ENCODE assay signal across 13 cellular contexts in genomic region chr17:63634163-63634562, GRCh38. TPM values are rescaled to one million over a fixed set of nuclear protein-coding genes. Genes with fewer than 3 reads are reported as not detected.
DNase-seq lines count a peak whose midpoint lies in the region; ATAC-seq and TF ChIP-seq lines count a peak whose summit lies in the region.
"Had no signal": no experiment of that assay in that cellular context is flagged by ENCODE, and none has a peak within 500 bp of the region (broad histone marks: within the 10 kb centered on the region; RNA-seq: fewer than 3 reads in every experiment).

No MANE protein-coding gene starts in this region.

- H4K20me1 ChIP-seq in BLaER1 treated with 17β-estradiol and CSF1 and Interleukin-3, amounts not matched to agents 10 nM and 100 nM: peaks cover 31 to 65% (median 45%) of the 10 kb centered on the region in 11 experiments; a peak in 20 of 22 replicates

- H3K4me3 ChIP-seq in BLaER1 treated with 17β-estradiol and CSF1 and Interleukin-3, amounts not matched to agents 10 nM and 100 nM: no peak overlapping the region
- no peak overlapping the region for H3K4me3 ChIP-seq in NB4 (ENCODE audit: low read depth, low read length)
- H3K4me3 ChIP-seq in esophagus muscularis mucosa: no peak overlapping the region
- H3K4me3 ChIP-seq in ovary: no peak overlapping the region
- H3K4me3 ChIP-seq: lung, tibial artery had no signal

- no peak for TF ChIP-seq POLR2A in NB4 (IDR thresholded peaks at IDR 0.05; ENCODE audit: extremely low read depth, insufficient read length)
- no peak for TF ChIP-seq POLR2A in esophagus muscularis mucosa (IDR thresholded peaks at IDR 0.05; ENCODE audit: low read depth)
- no peak for TF ChIP-seq POLR2A in ovary (IDR thresholded peaks at IDR 0.05)

- intact Hi-C loops in esophagus muscularis mucosa (cut with DNase I): no loop called here
- intact Hi-C loops in ovary (cut with DNase I): no loop called here

- peaks cover 12 to 87% (median 27%) of the 10 kb centered on the region in 10 experiments for H3K4me1 ChIP-seq in BLaER1 treated with 17β-estradiol and CSF1 and Interleukin-3, amounts not matched to agents 10 nM and 100 nM
- peaks cover 58 to 85% (median 71%) of the 10 kb centered on the region in 4 donors for H3K4me1 ChIP-seq in esophagus muscularis mucosa
- H3K4me1 ChIP-seq in ovary (ENCODE audit: insufficient read depth): peaks cover 2% of the 10 kb centered on the region

- H3K27me3 ChIP-seq in BLaER1 treated with 17β-estradiol and CSF1 and Interleukin-3, amounts not matched to agents 10 nM and 100 nM: no peaks in the 10 kb centered on the region
- H3K27me3 ChIP-seq in esophagus muscularis mucosa (no peaks in the 10 kb centered on the region), ovary (no peaks in the 10 kb centered on the region)
- H3K27me3 ChIP-seq: tibial artery had no signal

- H3K9me3 ChIP-seq in BLaER1 treated with 17β-estradiol and CSF1 and Interleukin-3, amounts not matched to agents 10 nM and 100 nM (replicated peaks in 1 of 11): no peaks in the 10 kb centered on the region
- H3K9me3 ChIP-seq in esophagus muscularis mucosa: no peaks in the 10 kb centered on the region
- no peaks in the 10 kb centered on the region for H3K9me3 ChIP-seq in ovary
- H3K9me3 ChIP-seq: tibial artery had no signal

- no peak for ATAC-seq in stimulated activated naive B cell treated with anti-CD40 and anti-IgM and Interleukin-4, amounts not matched to agents 10 μg/mL and 1 μg/mL and 100 μg/mL, for 72 hours (replicated peaks)
- ATAC-seq in HG03432 (IDR thresholded peaks at IDR 0.05; ENCODE audit: unreplicated experiment): no peak
- no peak for ATAC-seq in HG03565 (IDR thresholded peaks at IDR 0.05; ENCODE audit: unreplicated experiment)

- DNase-seq in NB4 (ENCODE audit: low read depth) (peak; percentile 42), esophagus muscularis mucosa (ENCODE audit: extremely low spot score) (no peak), nephron progenitor cell (no peak), ovary (no peak)
- DNase-seq in stimulated activated naive B cell treated with anti-CD40 and anti-IgM and Interleukin-4, amounts not matched to agents 10 μg/mL and 1 μg/mL and 100 μg/mL, for 72 hours: no peak
- DNase-seq: CD8-positive, alpha-beta memory T cell; NK-92 treated with Interleukin-12 subunit alpha and Interleukin-12 subunit beta, amount 100 ng/mL, for 24 hours; stimulated activated CD4-positive, alpha-beta T cell treated with anti-CD3 and anti-CD28 coated beads, Interleukin-4, amount 100 ng/mL, for 1 hour had no signal

- TF ChIP-seq CTCF in NB4 (IDR thresholded peaks at IDR 0.05; ENCODE audit: low read depth, low read length) (no peak), esophagus muscularis mucosa (IDR thresholded peaks at IDR 0.05) (no peak), nephron progenitor cell (IDR thresholded peaks at IDR 0.05) (no peak), ovary (IDR thresholded peaks at IDR 0.05) (no peak)

- peak overlapping the region; percentile 58 for H3K4me3 Mint-ChIP-seq in nephron progenitor cell
- H3K4me3 Mint-ChIP-seq in stimulated activated naive B cell treated with anti-CD40 and anti-IgM and Interleukin-4, amounts not matched to agents 10 μg/mL and 1 μg/mL and 100 μg/mL, for 72 hours: no peak overlapping the region
- H3K4me3 Mint-ChIP-seq: CD8-positive, alpha-beta memory T cell had no signal

- H3K4me2 ChIP-seq in BLaER1 treated with 17β-estradiol and CSF1 and Interleukin-3, amounts not matched to agents 10 nM and 100 nM: peak overlapping the region; percentile 44 to 83 (median 55)

- H3K36me3 Mint-ChIP-seq in nephron progenitor cell (ENCODE audit: low read depth): peaks cover 11% of the 10 kb centered on the region
- peaks cover 22 to 25% of the 10 kb centered on the region in 2 donors for H3K36me3 Mint-ChIP-seq in stimulated activated naive B cell treated with anti-CD40 and anti-IgM and Interleukin-4, amounts not matched to agents 10 μg/mL and 1 μg/mL and 100 μg/mL, for 72 hours

- H3K9ac ChIP-seq in BLaER1 treated with 17β-estradiol and CSF1 and Interleukin-3, amounts not matched to agents 10 nM and 100 nM: peak overlapping the region in 9 of 11 experiments; percentile 2 to 61 (median 38); a peak in 8 of 22 replicates

- no peak for TF ChIP-seq EP300 in esophagus muscularis mucosa (IDR thresholded peaks at IDR 0.05)
- no peak for TF ChIP-seq EP300 in ovary (IDR thresholded peaks at IDR 0.05)

- 68% methylated on average over 4 of the region's 4 CpGs for WGBS in esophagus muscularis mucosa
- WGBS in ovary, 3 donors: 73 to 75% (median 74%) methylated on average over 4 of the region's 4 CpGs

- peak overlapping the region in 9 of 11 experiments; percentile 2 to 73 (median 48); a peak in 13 of 22 replicates for H3K27ac ChIP-seq in BLaER1 treated with 17β-estradiol and CSF1 and Interleukin-3, amounts not matched to agents 10 nM and 100 nM
- H3K27ac ChIP-seq in esophagus muscularis mucosa (replicated peaks in 1 of 4): peak overlapping the region; percentile 17 to 61 (median 42)
- H3K27ac ChIP-seq in ovary: no peak overlapping the region
- H3K27ac ChIP-seq: tibial artery had no signal

- H3K36me3 ChIP-seq in BLaER1 treated with 17β-estradiol and CSF1 and Interleukin-3, amounts not matched to agents 10 nM and 100 nM: peaks cover 49 to 77% (median 66%) of the 10 kb centered on the region in 11 experiments
- H3K36me3 ChIP-seq in esophagus muscularis mucosa (peaks cover 0 to 69% (median 48%) of the 10 kb centered on the region in 4 donors), ovary (no peaks in the 10 kb centered on the region)

- peaks cover 3% of the 10 kb centered on the region for H3K27me3 Mint-ChIP-seq in nephron progenitor cell (ENCODE audit: low read depth, poor library complexity)
- no peaks in the 10 kb centered on the region for H3K27me3 Mint-ChIP-seq in stimulated activated naive B cell treated with anti-CD40 and anti-IgM and Interleukin-4, amounts not matched to agents 10 μg/mL and 1 μg/mL and 100 μg/mL, for 72 hours
- H3K27me3 Mint-ChIP-seq: CD8-positive, alpha-beta memory T cell had no signal

- H3K4me1 Mint-ChIP-seq in nephron progenitor cell: peaks cover 15% of the 10 kb centered on the region
- H3K4me1 Mint-ChIP-seq in stimulated activated naive B cell treated with anti-CD40 and anti-IgM and Interleukin-4, amounts not matched to agents 10 μg/mL and 1 μg/mL and 100 μg/mL, for 72 hours: peaks cover 13 to 14% of the 10 kb centered on the region in 2 donors

- H3K9me3 Mint-ChIP-seq in nephron progenitor cell: no peaks in the 10 kb centered on the region
- H3K9me3 Mint-ChIP-seq in stimulated activated naive B cell treated with anti-CD40 and anti-IgM and Interleukin-4, amounts not matched to agents 10 μg/mL and 1 μg/mL and 100 μg/mL, for 72 hours: no peaks in the 10 kb centered on the region
- H3K9me3 Mint-ChIP-seq: CD8-positive, alpha-beta memory T cell had no signal

- peak overlapping the region; percentile 93 for H3K27ac Mint-ChIP-seq in nephron progenitor cell
- H3K27ac Mint-ChIP-seq in stimulated activated naive B cell treated with anti-CD40 and anti-IgM and Interleukin-4, amounts not matched to agents 10 μg/mL and 1 μg/mL and 100 μg/mL, for 72 hours: no peak overlapping the region

RNA-seq across cellular contexts. Expression of gene MAP3K3, which starts 11.9 kb away (rescaled TPM):
- total RNA-seq in esophagus muscularis mucosa (100 to 1,000 TPM in 1 of 4 donors, 10 to 100 TPM in 3; 67.7 to 132 (median 86.6) TPM), ovary (10 to 100 TPM; 32.2 to 41.0 (median 36.3) TPM)
- 10 to 100 TPM; 34.0 to 36.4 TPM for polyA plus RNA-seq in ovary

RNA-seq across cellular contexts. Expression of gene TACO1, which starts 33.5 kb away (rescaled TPM):
- total RNA-seq in esophagus muscularis mucosa (10 to 100 TPM in 3 of 4 donors, 1 to 10 TPM in 1; 9.4 to 35.0 (median 14.8) TPM), ovary (10 to 100 TPM in 6 of 7 donors, 1 to 10 TPM in 1; 7.4 to 17.7 (median 12.5) TPM)
- 10 to 100 TPM; 13.2 to 24.9 TPM for polyA plus RNA-seq in ovary

Comparison
In these comparisons a context has a peak if more than half of its experiments do, and no peak if none do; other contexts are left out.
1. H3K27ac ChIP-seq: peak in BLaER1 treated with 17β-estradiol and CSF1 and Interleukin-3, amounts not matched to agents 10 nM and 100 nM (9 of 11) and esophagus muscularis mucosa (4 of 4); none in ovary (0 of 2).